Comparison of ENCODE assay signal across 2 cellular contexts in genomic region chr2:39403311-39403710, GRCh38.
TF ChIP-seq lines count a peak whose summit lies in the region.

No MANE protein-coding gene starts in this region.

TF ChIP-seq in H1, 55 proteins besides CTCF, POLR2A, EP300 and RAD21:
- TF ChIP-seq TEAD4 (IDR thresholded peaks at IDR 0.05; ENCODE audit: low read depth, low read length) (0 out of 2 replicates have a peak, but pooled peaks have one; percentile 8), KDM5A (IDR thresholded peaks at IDR 0.05; ENCODE audit: low read length) (no peak)

TF ChIP-seq in SK-N-SH, 30 proteins besides CTCF, POLR2A, EP300 and RAD21:
- TF ChIP-seq MEF2A (IDR thresholded peaks at IDR 0.05; ENCODE audit: borderline replicate concordance, low read depth) (no peak), NFIC (IDR thresholded peaks at IDR 0.05; ENCODE audit: borderline replicate concordance) (no peak), PBX3 (IDR thresholded peaks at IDR 0.05) (no peak)
TF ChIP-seq in SK-N-SH: peak in this region for 0.
